1 cellular context compared by ENCODE assay signal in genomic region chr6:53410508-53411258, GRCh38.
TF ChIP-seq lines count a peak whose summit lies in the region.

No MANE protein-coding gene starts in this region.

TF ChIP-seq in HepG2, 621 proteins besides CTCF, POLR2A, EP300 and RAD21 (continued from another document and continues in another):
- TF ChIP-seq E2F5 (CRISPR knock-in tag; conservative IDR thresholded peaks at IDR 0.05) (no peak), ZFAT (CRISPR knock-in tag; conservative IDR thresholded peaks at IDR 0.05) (no peak), RXRA (CRISPR knock-in tag; IDR thresholded peaks at IDR 0.05) (no peak), ZNF468 (CRISPR knock-in tag; IDR thresholded peaks at IDR 0.05) (no peak), CCDC6 (CRISPR knock-in tag; IDR thresholded peaks at IDR 0.05) (no peak), ATF7-NPFF (CRISPR knock-in tag; IDR thresholded peaks at IDR 0.05; ENCODE audit: low read depth) (no peak), HIC2 (CRISPR knock-in tag; IDR thresholded peaks at IDR 0.05; ENCODE audit: low read depth) (no peak), ZFP1 (CRISPR knock-in tag; IDR thresholded peaks at IDR 0.05) (0 out of 2 replicates have a peak, but pooled peaks have one; percentile 24), HOMEZ (CRISPR knock-in tag; IDR thresholded peaks at IDR 0.05; ENCODE audit: low read depth) (0 out of 2 replicates have a peak, but pooled peaks have one; percentile 45), MTA1 (CRISPR knock-in tag; IDR thresholded peaks at IDR 0.05; ENCODE audit: borderline replicate concordance) (no peak), ZNF574 (CRISPR knock-in tag; IDR thresholded peaks at IDR 0.05) (0 out of 2 replicates have a peak, but pooled peaks have one; percentile 27), SALL1 (CRISPR knock-in tag; IDR thresholded peaks at IDR 0.05) (peak; percentile 41; the same call in 1 of the 2 replicates), MXD4 (CRISPR knock-in tag; IDR thresholded peaks at IDR 0.05) (peak; percentile 59; the same call in 1 of the 2 replicates), ZNF414 (CRISPR knock-in tag; IDR thresholded peaks at IDR 0.05) (no peak), NCOA2 (CRISPR knock-in tag; IDR thresholded peaks at IDR 0.05) (no peak), ZNF326 (CRISPR knock-in tag; IDR thresholded peaks at IDR 0.05; ENCODE audit: borderline replicate concordance) (no peak), ZNF136 (CRISPR knock-in tag; IDR thresholded peaks at IDR 0.05; ENCODE audit: low read depth) (no peak), ZNF639 (CRISPR knock-in tag; conservative IDR thresholded peaks at IDR 0.05) (no peak), ZNF616 (CRISPR knock-in tag; IDR thresholded peaks at IDR 0.05; ENCODE audit: low read depth) (no peak), ZNF253 (CRISPR knock-in tag; IDR thresholded peaks at IDR 0.05; ENCODE audit: borderline replicate concordance) (no peak), ZNF431 (CRISPR knock-in tag; IDR thresholded peaks at IDR 0.05; ENCODE audit: borderline replicate concordance, low read depth) (no peak), SAFB2 (CRISPR knock-in tag; IDR thresholded peaks at IDR 0.05; ENCODE audit: borderline replicate concordance, low read depth) (no peak), TBP (CRISPR knock-in tag; IDR thresholded peaks at IDR 0.05) (no peak), RELA (CRISPR knock-in tag; IDR thresholded peaks at IDR 0.05) (no peak), ZNF703 (CRISPR knock-in tag; IDR thresholded peaks at IDR 0.05; ENCODE audit: borderline replicate concordance) (no peak), MEIS2 (CRISPR knock-in tag; IDR thresholded peaks at IDR 0.05) (no peak), ZNF510 (CRISPR knock-in tag; IDR thresholded peaks at IDR 0.05; ENCODE audit: low read depth) (no peak), EEA1 (CRISPR knock-in tag; IDR thresholded peaks at IDR 0.05; ENCODE audit: borderline replicate concordance) (no peak), MED8 (CRISPR knock-in tag; IDR thresholded peaks at IDR 0.05; ENCODE audit: insufficient replicate concordance) (peak; percentile 7), PAX8 (CRISPR knock-in tag; IDR thresholded peaks at IDR 0.05; ENCODE audit: borderline replicate concordance) (no peak), FOXO1 (CRISPR knock-in tag; IDR thresholded peaks at IDR 0.05) (peak; percentile 94), ZNF713 (CRISPR knock-in tag; IDR thresholded peaks at IDR 0.05) (no peak), CHD2 (IDR thresholded peaks at IDR 0.05; ENCODE audit: low read depth, low read length) (no peak), IRF2 (CRISPR knock-in tag; IDR thresholded peaks at IDR 0.05) (no peak), PCBP2 (optimal IDR thresholded peaks at IDR 0.05; ENCODE audit: low read depth, low read length, poor library complexity, severe bottlenecking) (no peak), REL (CRISPR knock-in tag; conservative IDR thresholded peaks at IDR 0.05) (no peak), ZSCAN25 (CRISPR knock-in tag; IDR thresholded peaks at IDR 0.05) (0 out of 2 replicates have a peak, but pooled peaks have one; percentile 47), ATAD3A (CRISPR knock-in tag; IDR thresholded peaks at IDR 0.05) (no peak), IKZF4 (CRISPR knock-in tag; IDR thresholded peaks at IDR 0.05; ENCODE audit: borderline replicate concordance, low read depth, not compliant biosample characterization) (no peak), ZNF354B (CRISPR knock-in tag; IDR thresholded peaks at IDR 0.05) (no peak), NFIC (IDR thresholded peaks at IDR 0.05; ENCODE audit: low read length) (no peak), SOX6 (IDR thresholded peaks at IDR 0.05) (no peak), SOX6 (CRISPR knock-in tag; IDR thresholded peaks at IDR 0.05) (peak; percentile 41; the same call in 1 of the 2 replicates), SOX5 (CRISPR knock-in tag; IDR thresholded peaks at IDR 0.05; ENCODE audit: borderline replicate concordance) (0 out of 2 replicates have a peak, but pooled peaks have one; percentile 26), FLYWCH1 (CRISPR knock-in tag; IDR thresholded peaks at IDR 0.05) (no peak), FOXA3 (CRISPR knock-in tag; IDR thresholded peaks at IDR 0.05) (peak; percentile 82), CBX5 (CRISPR knock-in tag; IDR thresholded peaks at IDR 0.05; ENCODE audit: borderline replicate concordance) (0 out of 2 replicates have a peak, but pooled peaks have one; percentile 64), NFATC3 (CRISPR knock-in tag; IDR thresholded peaks at IDR 0.05) (no peak), FOXJ3 (CRISPR knock-in tag; IDR thresholded peaks at IDR 0.05; ENCODE audit: borderline replicate concordance) (peak; percentile 69; the same call in 1 of the 2 replicates), IKZF1 (IDR thresholded peaks at IDR 0.05) (no peak), FOXP1 (IDR thresholded peaks at IDR 0.05) (no peak), FOXP1 (CRISPR knock-in tag; IDR thresholded peaks at IDR 0.05) (peak; percentile 60), MYNN (CRISPR knock-in tag; IDR thresholded peaks at IDR 0.05; ENCODE audit: low read depth) (no peak), ZBTB40 (IDR thresholded peaks at IDR 0.05) (no peak), ZBTB40 (CRISPR knock-in tag; IDR thresholded peaks at IDR 0.05) (no peak), SCMH1 (CRISPR knock-in tag; IDR thresholded peaks at IDR 0.05; ENCODE audit: borderline replicate concordance) (no peak)
